ENCODE assay signal across 35 cellular contexts in genomic region chr16:87254271-87254670, GRCh38.
"Had no signal": no experiment of that assay in that cellular context is flagged by ENCODE, and none has a peak within 500 bp of the region (broad histone marks: within the 10 kb centered on the region; RNA-seq: fewer than 3 reads in every experiment).

No MANE protein-coding gene starts in this region.

- H3K27ac Mint-ChIP-seq: activated B cell treated with CpG ODN at 0.5 μM for 24 hours; activated CD4-positive, alpha-beta memory T cell treated with anti-CD3 and anti-CD28 coated beads for 36 hours; activated CD4-positive, alpha-beta T cell treated with anti-CD3 and anti-CD28 coated beads, Interleukin-2, amount 10 ng/mL, durations not matched to agents 24 days and 14 days; activated CD8-positive, alpha-beta memory T cell treated with anti-CD3 and anti-CD28 coated beads, Interleukin-2, amount 10 ng/mL, durations not matched to agents 7 days and 5 days; activated CD8-positive, alpha-beta T cell treated with anti-CD3 and anti-CD28 coated beads, Interleukin-2, amount 10 ng/mL, durations not matched to agents 7 days and 5 days; activated naive CD4-positive, alpha-beta T cell treated with anti-CD3 and anti-CD28 coated beads, Interleukin-2, amount 10 ng/mL, durations not matched to agents 7 days and 5 days; activated naive CD4-positive, alpha-beta T cell treated with anti-CD3 and anti-CD28 coated beads, Interleukin-2, amount 50 U/mL, for 72 hours; activated naive CD8-positive, alpha-beta T cell treated with anti-CD3 and anti-CD28 coated beads, Interleukin-2, amount 10 ng/mL, durations not matched to agents 7 days and 5 days; activated T-cell treated with anti-CD3 and anti-CD28 coated beads, Interleukin-2, amount 50 U/mL, for 24 hours; activated T-helper 17 cell treated with anti-CD3 and anti-CD28 coated beads, Interleukin-2, amount 50 U/mL, for 72 hours; dendritic cell treated with granulocyte-macrophage colony-stimulating factor and Interleukin-4, amounts not matched to agents 40 ng/mL and 50 ng/mL, for 4 days; T-helper 17 cell; T-helper 2 cell treated with Interferon-gamma antibody and Interleukin-4, amounts not matched to agents 5 μg/mL and 100 μg/mL, for 36 hours had no signal

- H3K4me3 Mint-ChIP-seq: activated B cell treated with CpG ODN at 0.5 μM for 24 hours; activated CD4-positive, alpha-beta memory T cell treated with anti-CD3 and anti-CD28 coated beads for 36 hours; activated CD4-positive, alpha-beta T cell treated with anti-CD3 and anti-CD28 coated beads, Interleukin-2, amount 10 ng/mL, durations not matched to agents 24 days and 14 days; activated CD8-positive, alpha-beta memory T cell treated with anti-CD3 and anti-CD28 coated beads, Interleukin-2, amount 10 ng/mL, durations not matched to agents 7 days and 5 days; activated CD8-positive, alpha-beta T cell treated with anti-CD3 and anti-CD28 coated beads, Interleukin-2, amount 10 ng/mL, durations not matched to agents 7 days and 5 days; activated naive CD4-positive, alpha-beta T cell treated with anti-CD3 and anti-CD28 coated beads, Interleukin-2, amount 10 ng/mL, durations not matched to agents 7 days and 5 days; activated naive CD8-positive, alpha-beta T cell treated with anti-CD3 and anti-CD28 coated beads, Interleukin-2, amount 10 ng/mL, durations not matched to agents 7 days and 5 days; activated T-cell treated with anti-CD3 and anti-CD28 coated beads, Interleukin-2, amount 50 U/mL, for 24 hours; activated T-helper 17 cell treated with anti-CD3 and anti-CD28 coated beads, Interleukin-2, amount 50 U/mL, for 72 hours; brain; dendritic cell treated with granulocyte-macrophage colony-stimulating factor and Interleukin-4, amounts not matched to agents 40 ng/mL and 50 ng/mL, for 4 days; T-helper 17 cell; T-helper 2 cell treated with Interferon-gamma antibody and Interleukin-4, amounts not matched to agents 5 μg/mL and 100 μg/mL, for 36 hours had no signal

- H3K36me3 Mint-ChIP-seq: activated CD4-positive, alpha-beta memory T cell treated with anti-CD3 and anti-CD28 coated beads for 36 hours; activated naive CD4-positive, alpha-beta T cell treated with anti-CD3 and anti-CD28 coated beads, Interleukin-2, amount 10 ng/mL, durations not matched to agents 7 days and 5 days; activated naive CD4-positive, alpha-beta T cell treated with anti-CD3 and anti-CD28 coated beads, Interleukin-2, amount 50 U/mL, for 72 hours; activated naive CD8-positive, alpha-beta T cell treated with anti-CD3 and anti-CD28 coated beads, Interleukin-2, amount 10 ng/mL, durations not matched to agents 7 days and 5 days had no signal

- H3K4me1 ChIP-seq: ascending aorta, breast epithelium, esophagus muscularis mucosa, foreskin keratinocyte, gastrocnemius medialis had no signal

- H3K36me3 ChIP-seq: ascending aorta, breast epithelium, cardiac muscle cell, esophagus muscularis mucosa, gastrocnemius medialis, WERI-Rb-1 had no signal

- H3K27me3 ChIP-seq: ascending aorta, breast epithelium, cardiac muscle cell, dorsolateral prefrontal cortex, esophagus muscularis mucosa, foreskin keratinocyte, gastrocnemius medialis had no signal

- H3K9me3 Mint-ChIP-seq: activated B cell treated with CpG ODN at 0.5 μM for 24 hours; activated CD4-positive, alpha-beta memory T cell treated with anti-CD3 and anti-CD28 coated beads for 36 hours; activated CD4-positive, alpha-beta T cell treated with anti-CD3 and anti-CD28 coated beads, Interleukin-2, amount 10 ng/mL, durations not matched to agents 24 days and 14 days; activated naive CD4-positive, alpha-beta T cell treated with anti-CD3 and anti-CD28 coated beads, Interleukin-2, amount 10 ng/mL, durations not matched to agents 7 days and 5 days; activated naive CD4-positive, alpha-beta T cell treated with anti-CD3 and anti-CD28 coated beads, Interleukin-2, amount 50 U/mL, for 72 hours; activated naive CD8-positive, alpha-beta T cell treated with anti-CD3 and anti-CD28 coated beads, Interleukin-2, amount 10 ng/mL, durations not matched to agents 7 days and 5 days; activated T-cell treated with anti-CD3 and anti-CD28 coated beads, Interleukin-2, amount 50 U/mL, for 24 hours; activated T-helper 17 cell treated with anti-CD3 and anti-CD28 coated beads, Interleukin-2, amount 50 U/mL, for 72 hours; brain; dendritic cell treated with granulocyte-macrophage colony-stimulating factor and Interleukin-4, amounts not matched to agents 40 ng/mL and 50 ng/mL, for 4 days; T-helper 2 cell treated with Interferon-gamma antibody and Interleukin-4, amounts not matched to agents 5 μg/mL and 100 μg/mL, for 36 hours had no signal

- H3K4me3 ChIP-seq: ascending aorta, breast epithelium, cardiac muscle cell, coronary artery, dorsolateral prefrontal cortex, esophagus muscularis mucosa, gastrocnemius medialis had no signal

- ATAC-seq: activated CD4-positive, CD25-positive, alpha-beta regulatory T cell treated with anti-CD3 and anti-CD28 coated beads, Interleukin-2, amount 50 U/mL, for 24 hours; activated CD8-positive, alpha-beta memory T cell treated with anti-CD3 and anti-CD28 coated beads, Interleukin-2, amount 10 ng/mL, durations not matched to agents 7 days and 5 days; activated CD8-positive, alpha-beta T cell treated with anti-CD3 and anti-CD28 coated beads, Interleukin-2, amount 10 ng/mL, durations not matched to agents 7 days and 5 days; activated naive CD4-positive, alpha-beta T cell treated with anti-CD3 and anti-CD28 coated beads, Interleukin-2, amount 50 U/mL, for 72 hours; activated T-helper 17 cell treated with anti-CD3 and anti-CD28 coated beads, Interleukin-2, amount 50 U/mL, for 72 hours; foreskin keratinocyte; gastrocnemius medialis; T-helper 17 cell had no signal

- H3K4me1 Mint-ChIP-seq: activated B cell treated with CpG ODN at 0.5 μM for 24 hours; activated naive CD4-positive, alpha-beta T cell treated with anti-CD3 and anti-CD28 coated beads, Interleukin-2, amount 10 ng/mL, durations not matched to agents 7 days and 5 days; activated naive CD8-positive, alpha-beta T cell treated with anti-CD3 and anti-CD28 coated beads, Interleukin-2, amount 10 ng/mL, durations not matched to agents 7 days and 5 days; activated T-helper 17 cell treated with anti-CD3 and anti-CD28 coated beads, Interleukin-2, amount 50 U/mL, for 72 hours had no signal

- DNase-seq: activated B cell treated with CpG ODN at 0.5 μM for 24 hours; activated CD4-positive, alpha-beta memory T cell treated with anti-CD3 and anti-CD28 coated beads for 36 hours; activated CD4-positive, alpha-beta T cell treated with anti-CD3 and anti-CD28 coated beads, Interleukin-2, amount 10 ng/mL, durations not matched to agents 24 days and 14 days; activated CD8-positive, alpha-beta memory T cell treated with anti-CD3 and anti-CD28 coated beads, Interleukin-2, amount 10 ng/mL, durations not matched to agents 7 days and 5 days; activated CD8-positive, alpha-beta memory T cell treated with anti-CD3 and anti-CD28 coated beads, Interleukin-2, amount 50 U/mL, for 48 hours; activated CD8-positive, alpha-beta T cell treated with anti-CD3 and anti-CD28 coated beads, Interleukin-2, amount 10 ng/mL, durations not matched to agents 7 days and 5 days; activated gamma-delta T cell; activated naive CD4-positive, alpha-beta T cell; activated naive CD4-positive, alpha-beta T cell treated with anti-CD3 and anti-CD28 coated beads, Interleukin-2, amount 10 ng/mL, durations not matched to agents 7 days and 5 days; activated naive CD8-positive, alpha-beta T cell treated with anti-CD3 and anti-CD28 coated beads, Interleukin-2, amount 10 ng/mL, durations not matched to agents 7 days and 5 days; activated T-cell treated with anti-CD3 and anti-CD28 coated beads for 4 hours; activated T-cell treated with anti-CD3 and anti-CD28 coated beads, Interleukin-2, amount 50 U/mL, for 24 hours; central memory CD4-positive, alpha-beta T cell; cerebellar nuclear complex; dorsolateral prefrontal cortex; effector memory CD4-positive, alpha-beta T cell; erythroblast; foreskin keratinocyte; gastrocnemius medialis; glutamatergic neuron; T-helper 1 cell; T-helper 17 cell; T1000; WERI-Rb-1 had no signal

- H3K27me3 Mint-ChIP-seq: activated B cell treated with CpG ODN at 0.5 μM for 24 hours; activated CD4-positive, alpha-beta memory T cell treated with anti-CD3 and anti-CD28 coated beads for 36 hours; activated CD4-positive, alpha-beta T cell treated with anti-CD3 and anti-CD28 coated beads, Interleukin-2, amount 10 ng/mL, durations not matched to agents 24 days and 14 days; activated CD8-positive, alpha-beta memory T cell treated with anti-CD3 and anti-CD28 coated beads, Interleukin-2, amount 10 ng/mL, durations not matched to agents 7 days and 5 days; activated naive CD8-positive, alpha-beta T cell treated with anti-CD3 and anti-CD28 coated beads, Interleukin-2, amount 10 ng/mL, durations not matched to agents 7 days and 5 days; activated T-cell treated with anti-CD3 and anti-CD28 coated beads, Interleukin-2, amount 50 U/mL, for 24 hours; activated T-helper 17 cell treated with anti-CD3 and anti-CD28 coated beads, Interleukin-2, amount 50 U/mL, for 72 hours had no signal

- H3K9me3 ChIP-seq: ascending aorta, breast epithelium, esophagus muscularis mucosa, gastrocnemius medialis had no signal

- H3K27ac ChIP-seq: ascending aorta, breast epithelium, cardiac muscle cell, coronary artery, dorsolateral prefrontal cortex, esophagus muscularis mucosa, foreskin keratinocyte, gastrocnemius medialis, WERI-Rb-1 had no signal
